Comparison of ENCODE assay signal across 31 cellular contexts in the genomic region with DNA sequence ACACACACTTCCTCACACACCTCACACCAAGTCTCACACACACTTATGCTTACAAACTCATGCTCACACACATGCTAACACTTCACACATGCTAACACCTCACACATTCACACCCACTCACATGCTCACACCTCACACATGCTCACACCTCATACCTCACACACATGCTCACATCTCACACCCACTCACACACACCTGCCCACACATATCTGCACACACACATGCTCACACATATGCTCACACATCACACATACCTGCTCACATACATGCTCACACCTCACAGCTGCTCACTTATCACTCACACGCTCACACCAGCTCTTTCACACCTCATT. TPM values are rescaled to one million over a fixed set of nuclear protein-coding genes. Genes with fewer than 3 reads are reported as not detected.
"Had no signal": no experiment of that assay in that cellular context is flagged by ENCODE, and none has a peak within 500 bp of the region (broad histone marks: within the 10 kb centered on the region; RNA-seq: fewer than 3 reads in every experiment).

No MANE protein-coding gene starts in this region.

- H3K4me1 ChIP-seq: colonic mucosa, testis had no signal

- H3K4me3 ChIP-seq: colonic mucosa, esophagus squamous epithelium, mucosa of descending colon, ovary, psoas muscle, sigmoid colon, testis, tibial artery, upper lobe of left lung had no signal

- DNase-seq: colonic mucosa; effector CD8-positive, alpha-beta T cell; esophagus squamous epithelium; kidney; mesenchymal stem cell; naive B cell; nucleus accumbens; psoas muscle; sigmoid colon; stimulated activated CD4-positive, alpha-beta T cell treated with anti-CD3 and anti-CD28 coated beads, Interleukin-2, amount 100 ng/mL, for 24 hours; stimulated activated CD4-positive, alpha-beta T cell treated with anti-CD3 and anti-CD28 coated beads, Interleukin-4, amount 100 ng/mL, for 4 hours; stimulated activated naive CD8-positive, alpha-beta T cell treated with anti-CD3 and anti-CD28 coated beads, Interleukin-15, Interleukin-2, amounts not matched to agents 100 U/mL and 50 U/mL, for 24 hours; substantia nigra; testis; tibial artery; upper lobe of left lung had no signal

- H3K27me3 ChIP-seq: colonic mucosa, esophagus squamous epithelium, ovary, sigmoid colon, testis, tibial artery, upper lobe of left lung had no signal

- H3K9me3 ChIP-seq: colonic mucosa, esophagus squamous epithelium, mucosa of descending colon, ovary, psoas muscle, sigmoid colon, testis, tibial artery, upper lobe of left lung had no signal

- H3K27ac ChIP-seq: colonic mucosa, esophagus squamous epithelium, ovary, psoas muscle, sigmoid colon, testis, tibial artery, upper lobe of left lung had no signal

- H3K36me3 ChIP-seq: colonic mucosa, esophagus squamous epithelium, ovary, sigmoid colon, tibial artery, upper lobe of left lung had no signal

- FAIRE-seq: endothelial cell of umbilical vein, frontal cortex, kidney had no signal

- ATAC-seq: left lobe of liver; mucosa of descending colon; natural killer cell treated with Interleukin-12 subunit alpha and Interleukin-12 subunit beta and Interleukin-15 and Interleukin-18, amount 100 ng/mL, for 72 hours; psoas muscle; right cardiac atrium; stimulated activated memory B cell treated with anti-CD40 and anti-IgM and Interleukin-4, amounts not matched to agents 10 μg/mL and 1 μg/mL and 100 μg/mL, for 72 hours; stimulated activated naive CD8-positive, alpha-beta T cell treated with anti-CD3 and anti-CD28 coated beads, Interleukin-15, Interleukin-2, amounts not matched to agents 100 U/mL and 50 U/mL, for 24 hours had no signal

RNA-seq across cellular contexts. Expression of a gene that starts 4.5 kb away (rescaled TPM):
- total RNA-seq: chondrocyte; endothelial cell of umbilical vein; epithelial cell of proximal tubule; frontal cortex; lower leg skin; lung microvascular endothelial cell; mesothelial cell of epicardium; natural killer cell treated with Interleukin-12 subunit alpha and Interleukin-12 subunit beta and Interleukin-15 and Interleukin-18, amount 100 ng/mL, for 72 hours; neural crest cell; renal cortical epithelial cell; sigmoid colon had no signal
- polyA plus RNA-seq: endothelial cell of umbilical vein had no signal

RNA-seq across cellular contexts. Expression of a gene that starts 21.4 kb away (rescaled TPM):
- total RNA-seq: chondrocyte, endothelial cell of umbilical vein, epithelial cell of proximal tubule, lung microvascular endothelial cell, mesothelial cell of epicardium, neural crest cell, renal cortical epithelial cell had no signal
- polyA plus RNA-seq: endothelial cell of umbilical vein had no signal
